11 cellular contexts compared by ENCODE assay signal in genomic region chr10:131312261-131312801, GRCh38. TPM values are rescaled to one million over a fixed set of nuclear protein-coding genes. Genes with fewer than 3 reads are reported as not detected.
A peak's percentile ranks its signal among the peaks of the same experiment; 100 is the strongest.
DNase-seq lines count a peak whose midpoint lies in the region; ATAC-seq and TF ChIP-seq lines count a peak whose summit lies in the region.
"Had no signal": no experiment of that assay in that cellular context is flagged by ENCODE, and none has a peak within 500 bp of the region (broad histone marks: within the 10 kb centered on the region; RNA-seq: fewer than 3 reads in every experiment).

No MANE protein-coding gene starts in this region.

- peak overlapping the region; percentile 83 for H3K18ac ChIP-seq in mesendoderm (ENCODE audit: low read length)

- H3K4me2 ChIP-seq in mesendoderm (ENCODE audit: low read length) = peak overlapping the region; percentile 42

- no peak overlapping the region for H3K27ac Mint-ChIP-seq in activated naive CD8-positive, alpha-beta T cell treated with anti-CD3 and anti-CD28 coated beads for 36 hours

- H2BK5ac ChIP-seq in mesendoderm (ENCODE audit: low read length) = no peak overlapping the region

- H3K4me3 ChIP-seq in HFF-Myc (replicated peaks; ENCODE audit: low read depth, low read length) (no peak overlapping the region), mesendoderm (ENCODE audit: low read length) (peak overlapping the region; percentile 11)
- H3K4me3 ChIP-seq: HAP-1 had no signal

- H3K36me3 Mint-ChIP-seq in activated naive CD8-positive, alpha-beta T cell treated with anti-CD3 and anti-CD28 coated beads for 36 hours = no peaks in the 10 kb centered on the region

- no peak for ATAC-seq in GM21381 (IDR thresholded peaks at IDR 0.05; ENCODE audit: unreplicated experiment)

- H3K4ac ChIP-seq in mesendoderm (ENCODE audit: low read depth, low read length) = peak overlapping the region; percentile 63

- H3K79me1 ChIP-seq in mesendoderm (ENCODE audit: low read length) = no peaks in the 10 kb centered on the region

- no peak overlapping the region for H2BK15ac ChIP-seq in mesendoderm (replicated peaks; ENCODE audit: low read depth)

- no peak overlapping the region for H3K23ac ChIP-seq in mesendoderm (ENCODE audit: low read length)

- WGBS in mesendoderm (ENCODE audit: extremely low coverage, insufficient coverage, low lambda C conversion rate) = no CpG with 5 or more reads among the region's 46 CpGs

- no peak overlapping the region for H2AK5ac ChIP-seq in mesendoderm (ENCODE audit: low read length)

- peak overlapping the region; percentile 7 for H4K8ac ChIP-seq in mesendoderm (ENCODE audit: low read depth, low read length)

- H3K4me1 ChIP-seq in mesendoderm (ENCODE audit: control insufficient read depth, low read depth, low read length) = peaks cover 5% of the 10 kb centered on the region
- H3K4me1 ChIP-seq: HAP-1 had no signal

- H3K4me3 Mint-ChIP-seq in activated naive CD8-positive, alpha-beta T cell treated with anti-CD3 and anti-CD28 coated beads for 36 hours = no peak overlapping the region

- H3K27ac ChIP-seq in mesendoderm (ENCODE audit: low read depth, low read length) = peak overlapping the region; percentile 77

- H3K56ac ChIP-seq in mesendoderm (ENCODE audit: low read length) = peak overlapping the region; percentile 82

- H3K79me2 ChIP-seq in mesendoderm (ENCODE audit: control insufficient read depth, insufficient read depth, low read length) = no peaks in the 10 kb centered on the region

- H3K9me3 Mint-ChIP-seq in activated naive CD8-positive, alpha-beta T cell treated with anti-CD3 and anti-CD28 coated beads for 36 hours = no peaks in the 10 kb centered on the region

- no peaks in the 10 kb centered on the region for H3K36me3 ChIP-seq in mesendoderm (ENCODE audit: control insufficient read depth, insufficient read depth, low read length)
- H3K36me3 ChIP-seq: HAP-1 had no signal

- H3K27me3 Mint-ChIP-seq in activated naive CD8-positive, alpha-beta T cell treated with anti-CD3 and anti-CD28 coated beads for 36 hours = peaks cover 68% of the 10 kb centered on the region

- no peak for DNase-seq in AG09319 (ENCODE audit: extremely low read depth, low read depth)
- DNase-seq in HFF-Myc (ENCODE audit: extremely low read depth, low read depth) = no peak
- peak; percentile 9 for DNase-seq in activated naive CD8-positive, alpha-beta T cell treated with anti-CD3 and anti-CD28 coated beads for 36 hours
- peak; percentile 92 for DNase-seq in mesendoderm
- DNase-seq in activated effector memory CD4-positive, alpha-beta T cell treated with Interleukin-2 at 50 U/mL for 16 hours = no peak
- DNase-seq in putamen (ENCODE audit: low spot score) = no peak
- no peak for DNase-seq in HUDEP-2 (lab: John Stamatoyannopoulos, UW; ENCODE audit: unreplicated experiment in 76 of 76)
- DNase-seq: Karpas-422 had no signal

- no peaks in the 10 kb centered on the region for H3K27me3 ChIP-seq in mesendoderm (ENCODE audit: insufficient read depth, low read length, poor library complexity)

- TF ChIP-seq CTCF in AG09319 (IDR thresholded peaks at IDR 0.05; ENCODE audit: low read depth, low read length) = peak; percentile 3
- TF ChIP-seq CTCF in HFF-Myc (IDR thresholded peaks at IDR 0.05; ENCODE audit: low read depth, low read length, missing control alignments) = peak; percentile 43

- H3K4me1 Mint-ChIP-seq in activated naive CD8-positive, alpha-beta T cell treated with anti-CD3 and anti-CD28 coated beads for 36 hours = peaks cover 2% of the 10 kb centered on the region

- H2BK120ac ChIP-seq in mesendoderm (ENCODE audit: low read depth, low read length) = no peak overlapping the region

- H3K9ac ChIP-seq in mesendoderm (ENCODE audit: low read length) = peak overlapping the region; percentile 68

- no peak overlapping the region for H4K5ac ChIP-seq in mesendoderm (ENCODE audit: low read length)

RNA-seq across cellular contexts. Expression of gene TCERG1L, which starts 0.8 kb away (rescaled TPM):
- under 1 TPM in 1 of 2 experiments, not detected in 1; 0.08 TPM for total RNA-seq in activated naive CD8-positive, alpha-beta T cell treated with anti-CD3 and anti-CD28 coated beads for 36 hours
- polyA plus RNA-seq in mesendoderm (2013, experiment 1 of 2) = 8.9 TPM
- 8.5 TPM for polyA plus RNA-seq in mesendoderm (2013, experiment 2 of 2)
- total RNA-seq: lung microvascular endothelial cell had no signal

Comparison
In these comparisons a context has a peak if more than half of its experiments do, and no peak if none do; other contexts are left out.
1. DNase-seq: peak in activated naive CD8-positive, alpha-beta T cell treated with anti-CD3 and anti-CD28 coated beads for 36 hours (single experiment) and mesendoderm (single experiment); none in AG09319 (single experiment), HFF-Myc (single experiment), activated effector memory CD4-positive, alpha-beta T cell treated with Interleukin-2 at 50 U/mL for 16 hours (single experiment), putamen (single experiment) and HUDEP-2 (0 of 76).